ENCODE assay signal across 10 cellular contexts in genomic region chr12:101490286-101490920, GRCh38. TPM values are rescaled to one million over a fixed set of nuclear protein-coding genes. Genes with fewer than 3 reads are reported as not detected.
DNase-seq lines count a peak whose midpoint lies in the region; ATAC-seq and TF ChIP-seq lines count a peak whose summit lies in the region.
"Had no signal": no experiment of that assay in that cellular context is flagged by ENCODE, and none has a peak within 500 bp of the region (broad histone marks: within the 10 kb centered on the region; RNA-seq: fewer than 3 reads in every experiment).

No MANE protein-coding gene starts in this region.

- DNase-seq in NCI-H146 (lab: John Stamatoyannopoulos, UW) (peak; percentile 1), NCI-H146 treated with DMSO at 0.1 percent for 48 hours (lab: John Stamatoyannopoulos, UW; ENCODE audit: unreplicated experiment) (no peak), LHCN-M2 (ENCODE audit: low read depth) (peak; percentile 23), SK-N-SH (no peak), iris pigment epithelial cell (ENCODE audit: low read depth) (peak; percentile 51)
- DNase-seq in naive thymus-derived CD4-positive, alpha-beta T cell, result no peak
- no peak for DNase-seq in effector memory CD8-positive, alpha-beta T cell

- H3K4me3 ChIP-seq in SK-N-SH (ENCODE audit: low read depth in 2 of 2, low read length in 1 of 2), result no peak overlapping the region
- no peak overlapping the region for H3K4me3 ChIP-seq in naive thymus-derived CD4-positive, alpha-beta T cell (ENCODE audit: low read length)

- no peak overlapping the region for H3K4me2 ChIP-seq in SK-N-SH

- H3K27me3 Mint-ChIP-seq in naive thymus-derived CD4-positive, alpha-beta T cell, result peaks cover 0 to 16% (median 11%) of the 10 kb centered on the region in 5 donors
- H3K27me3 Mint-ChIP-seq in effector memory CD8-positive, alpha-beta T cell, result peaks cover 9 to 10% of the 10 kb centered on the region in 2 donors

- H3K36me3 ChIP-seq in SK-N-SH (replicated peaks in 1 of 2; ENCODE audit: control insufficient read depth in 1 of 2, insufficient read depth in 2 of 2, low read length in 1 of 2), result no peaks in the 10 kb centered on the region
- no peaks in the 10 kb centered on the region for H3K36me3 ChIP-seq in naive thymus-derived CD4-positive, alpha-beta T cell (ENCODE audit: control insufficient read depth in 2 of 3, insufficient read depth in 3 of 3, low read length in 3 of 3)

- no peak for ATAC-seq in naive thymus-derived CD4-positive, alpha-beta T cell
- no peak for ATAC-seq in HG02885 (IDR thresholded peaks at IDR 0.05; ENCODE audit: poor library complexity, unreplicated experiment)
- ATAC-seq in effector memory CD8-positive, alpha-beta T cell (replicated peaks), result no peak

- H4K20me1 ChIP-seq in SK-N-SH (ENCODE audit: insufficient read depth), result no peaks in the 10 kb centered on the region

- no peak overlapping the region for H2AFZ ChIP-seq in SK-N-SH (ENCODE audit: low read depth)

- H3K4me1 Mint-ChIP-seq in naive thymus-derived CD4-positive, alpha-beta T cell, result peaks cover 0 to 1% (median 0%) of the 10 kb centered on the region in 7 donors
- no peaks in the 10 kb centered on the region for H3K4me1 Mint-ChIP-seq in effector memory CD8-positive, alpha-beta T cell (ENCODE audit: low read depth in 2 of 2)

- H3K27me3 ChIP-seq in SK-N-SH (ENCODE audit: insufficient read depth), result peaks cover 3% of the 10 kb centered on the region; the same call in 1 of the 2 replicates
- H3K27me3 ChIP-seq in naive thymus-derived CD4-positive, alpha-beta T cell (ENCODE audit: control insufficient read depth in 2 of 2, insufficient read depth in 2 of 2, low read length in 2 of 2), result no peaks in the 10 kb centered on the region

- WGBS in SK-N-SH (ENCODE audit: low lambda C conversion rate), result 3% methylated on average over 3 of the region's 3 CpGs

- H3K9me2 ChIP-seq in SK-N-SH, result no peaks in the 10 kb centered on the region

- CTCF ChIA-PET in SK-N-SH (lab: Yijun Ruan, JAX), result interaction anchor here (1.0 to 1.1 kb wide), 2 partner anchors 13 to 284 kb away, joined by 3 to 4 read pairs; no protein-coding TSS in a partner anchor
- CTCF ChIA-PET in naive thymus-derived CD4-positive, alpha-beta T cell (lab: Charles Lee), result no interaction called here

- TF ChIP-seq EP300 in SK-N-SH (IDR thresholded peaks at IDR 0.05; ENCODE audit: borderline replicate concordance in 1 of 2, low read depth in 1 of 2, low read length in 1 of 2), result no peak

- H3K4me3 Mint-ChIP-seq in naive thymus-derived CD4-positive, alpha-beta T cell, result no peak overlapping the region
- H3K4me3 Mint-ChIP-seq in effector memory CD8-positive, alpha-beta T cell, result no peak overlapping the region

- intact Hi-C loops in naive thymus-derived CD4-positive, alpha-beta T cell (cut with micrococcal nuclease), result loop anchor here in 1 of 2 donors (2.0 kb wide), 1 partner anchor 268 kb away; no protein-coding TSS in a partner anchor

- no peaks in the 10 kb centered on the region for H3K79me2 ChIP-seq in SK-N-SH (ENCODE audit: insufficient read depth)

- no peaks in the 10 kb centered on the region for H3K4me1 ChIP-seq in SK-N-SH (ENCODE audit: control insufficient read depth in 1 of 2, insufficient read depth in 2 of 2, low read depth in 1 of 2, low read length in 1 of 2)
- no peaks in the 10 kb centered on the region for H3K4me1 ChIP-seq in naive thymus-derived CD4-positive, alpha-beta T cell (ENCODE audit: control insufficient read depth in 2 of 2, insufficient read depth in 2 of 2, low read length in 2 of 2)

- TF ChIP-seq CTCF in SK-N-SH (IDR thresholded peaks at IDR 0.05), result peak; percentile 36; the same call in 1 of the 2 replicates

- no peaks in the 10 kb centered on the region for H3K36me3 Mint-ChIP-seq in naive thymus-derived CD4-positive, alpha-beta T cell
- H3K36me3 Mint-ChIP-seq in effector memory CD8-positive, alpha-beta T cell (ENCODE audit: insufficient read depth), result peaks cover 3% of the 10 kb centered on the region

- no peaks in the 10 kb centered on the region for H3K9me3 Mint-ChIP-seq in naive thymus-derived CD4-positive, alpha-beta T cell
- H3K9me3 Mint-ChIP-seq in effector memory CD8-positive, alpha-beta T cell, result no peaks in the 10 kb centered on the region

- H3K9ac ChIP-seq in SK-N-SH, result no peak overlapping the region

- no peaks in the 10 kb centered on the region for H3K9me3 ChIP-seq in SK-N-SH
- no peaks in the 10 kb centered on the region for H3K9me3 ChIP-seq in naive thymus-derived CD4-positive, alpha-beta T cell (ENCODE audit: control insufficient read depth in 2 of 3, low read length in 3 of 3)

- TF ChIP-seq RAD21 in SK-N-SH (IDR thresholded peaks at IDR 0.05; ENCODE audit: low read length), result peak; percentile 46; the same call in 1 of the 2 replicates

- H3K27ac Mint-ChIP-seq in naive thymus-derived CD4-positive, alpha-beta T cell, result no peak overlapping the region
- no peak overlapping the region for H3K27ac Mint-ChIP-seq in effector memory CD8-positive, alpha-beta T cell

- no peak overlapping the region for H3K27ac ChIP-seq in SK-N-SH (ENCODE audit: low read depth in 2 of 2, low read length in 1 of 2)
- no peak overlapping the region for H3K27ac ChIP-seq in naive thymus-derived CD4-positive, alpha-beta T cell (ENCODE audit: low read depth, low read length)

- POLR2A ChIA-PET in SK-N-SH (lab: Yijun Ruan, JAX), result no interaction called here
- POLR2A ChIA-PET in naive thymus-derived CD4-positive, alpha-beta T cell (lab: Charles Lee), result no interaction called here

- H3F3A ChIP-seq in SK-N-SH (replicated peaks; ENCODE audit: insufficient read depth), result no peaks in the 10 kb centered on the region

TF ChIP-seq in SK-N-SH, 30 proteins besides CTCF, POLR2A, EP300 and RAD21:
- no peak for TF ChIP-seq GABPA (IDR thresholded peaks at IDR 0.05; ENCODE audit: low read depth)
- no peak for TF ChIP-seq TCF12 (IDR thresholded peaks at IDR 0.05)
- no peak for TF ChIP-seq FOXM1 (IDR thresholded peaks at IDR 0.05; ENCODE audit: low read depth)
- no peak for TF ChIP-seq RXRA (IDR thresholded peaks at IDR 0.05; ENCODE audit: borderline replicate concordance, low read depth)
- TF ChIP-seq IRF3 (IDR thresholded peaks at IDR 0.05; ENCODE audit: low read depth, low read length), result no peak
- TF ChIP-seq RFX5 (IDR thresholded peaks at IDR 0.05; ENCODE audit: low read length), result no peak
- no peak for TF ChIP-seq JUND (IDR thresholded peaks at IDR 0.05)
- TF ChIP-seq SIN3A (IDR thresholded peaks at IDR 0.05; ENCODE audit: borderline replicate concordance, low read depth, low read length), result no peak
- TF ChIP-seq TEAD4 (IDR thresholded peaks at IDR 0.05; ENCODE audit: borderline replicate concordance, insufficient read depth), result no peak
- no peak for TF ChIP-seq USF1 (IDR thresholded peaks at IDR 0.05; ENCODE audit: borderline replicate concordance, low read depth)
- TF ChIP-seq NFIC (IDR thresholded peaks at IDR 0.05; ENCODE audit: borderline replicate concordance), result no peak
- TF ChIP-seq TAF1 (IDR thresholded peaks at IDR 0.05; ENCODE audit: borderline replicate concordance, low read depth, low read length), result no peak
- no peak for TF ChIP-seq GATA2 (CRISPR knock-in tag; IDR thresholded peaks at IDR 0.05)
- TF ChIP-seq NRF1 (IDR thresholded peaks at IDR 0.05; ENCODE audit: low read depth, low read length), result no peak
- TF ChIP-seq YY1 (IDR thresholded peaks at IDR 0.05; ENCODE audit: low read depth), result no peak
- no peak for TF ChIP-seq SMC3 (IDR thresholded peaks at IDR 0.05; ENCODE audit: low read depth, low read length)
- no peak for TF ChIP-seq USF2 (IDR thresholded peaks at IDR 0.05; ENCODE audit: borderline replicate concordance, low read depth, low read length)
- no peak for TF ChIP-seq FOXJ3 (CRISPR knock-in tag; IDR thresholded peaks at IDR 0.05)

RNA-seq across cellular contexts. Expression of gene SPIC, which starts 15.3 kb away (rescaled TPM):
- total RNA-seq in LHCN-M2 (2014; rRNA removed), result not detected in 2 replicates
- not detected for polyA plus RNA-seq in LHCN-M2 (2012)
- not detected in 2 replicates for polyA plus RNA-seq in SK-N-SH (2012; rRNA removed)
- not detected in 2 replicates for polyA plus RNA-seq in SK-N-SH (2012; cell fraction: cytosol; rRNA removed)
- not detected in 2 replicates for polyA plus RNA-seq in SK-N-SH (2012; cell fraction: nucleus; rRNA removed)
- total RNA-seq in naive thymus-derived CD4-positive, alpha-beta T cell, result not detected
- polyA plus RNA-seq in naive thymus-derived CD4-positive, alpha-beta T cell, result not detected
- total RNA-seq: T-helper 1 cell treated with Interleukin-12 subunit alpha and Interleukin-12 subunit beta and Interleukin-4 antibody, amounts not matched to agents 30 ng/mL and 1 ng/mL, for 36 hours had no signal
- polyA plus RNA-seq: urinary bladder had no signal

Comparison
In these comparisons a context has a peak if more than half of its experiments do, and no peak if none do; other contexts are left out.
1. DNase-seq: peak in NCI-H146 (single experiment), LHCN-M2 (single experiment) and iris pigment epithelial cell (single experiment); none in NCI-H146 treated with DMSO at 0.1 percent for 48 hours (single experiment), SK-N-SH (single experiment), naive thymus-derived CD4-positive, alpha-beta T cell (0 of 9) and effector memory CD8-positive, alpha-beta T cell (0 of 3).